In the genomic region with DNA sequence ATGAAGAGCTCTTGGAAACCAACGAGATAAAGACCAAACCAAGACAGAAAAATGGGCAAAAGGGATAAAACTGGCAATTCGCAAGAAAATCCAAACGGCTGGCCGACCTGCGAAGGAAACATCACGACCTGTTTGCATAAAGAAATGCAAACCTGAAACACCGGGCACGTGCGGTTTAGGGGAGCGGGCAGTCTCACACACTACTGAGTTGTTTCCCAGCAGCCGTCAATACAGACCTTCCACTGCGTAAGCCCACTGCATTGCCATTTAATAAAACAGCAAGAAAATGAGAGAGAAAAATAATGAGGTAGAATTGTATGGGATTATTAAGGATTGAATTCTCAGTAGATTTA, we compare ENCODE assay signal across 32 cellular contexts. TPM values are rescaled to one million over a fixed set of nuclear protein-coding genes. Genes with fewer than 3 reads are reported as not detected.
DNase-seq lines count a peak whose midpoint lies in the region; ATAC-seq and TF ChIP-seq lines count a peak whose summit lies in the region.
"Had no signal": no experiment of that assay in that cellular context is flagged by ENCODE, and none has a peak within 500 bp of the region (broad histone marks: within the 10 kb centered on the region; RNA-seq: fewer than 3 reads in every experiment).

No MANE protein-coding gene starts in this region.

- H3K4me3 ChIP-seq in left ventricle myocardium inferior (peak overlapping the region; percentile 71), endocrine pancreas (ENCODE audit: control insufficient read depth, insufficient read depth, low read length) (peak overlapping the region; percentile 74), thoracic aorta (peak overlapping the region; percentile 73)
- H3K4me3 ChIP-seq: body of pancreas, GM23338, hepatocyte, SK-N-MC had no signal

- intact Hi-C loops in left ventricle myocardium inferior (cut with micrococcal nuclease) = no loop called here
- intact Hi-C loops in cardiac septum (cut with DNase I) = no loop called here

- TF ChIP-seq CTCF in left ventricle myocardium inferior (IDR thresholded peaks at IDR 0.05; ENCODE audit: borderline replicate concordance) = no peak
- no peak for TF ChIP-seq CTCF in thoracic aorta (IDR thresholded peaks at IDR 0.05)
- TF ChIP-seq CTCF in omental fat pad (IDR thresholded peaks at IDR 0.05) = no peak

- no peak overlapping the region for H3K9ac ChIP-seq in endocrine pancreas (ENCODE audit: control insufficient read depth, insufficient read depth, low read length)

- ATAC-seq in thoracic aorta (ENCODE audit: insufficient number of reproducible peaks, low FRiP score, low read depth) = no peak
- no peak for ATAC-seq in HG02759 (IDR thresholded peaks at IDR 0.05; ENCODE audit: unreplicated experiment)
- no peak for ATAC-seq in omental fat pad (ENCODE audit: low FRiP score)
- ATAC-seq: body of pancreas; gastrocnemius medialis; GM23338; lower lobe of right lung; naive thymus-derived CD8-positive, alpha-beta T cell; stimulated activated memory B cell treated with anti-CD40 and anti-IgM and Interleukin-4, amounts not matched to agents 10 μg/mL and 1 μg/mL and 100 μg/mL, for 72 hours had no signal

- H3K36me3 ChIP-seq in left ventricle myocardium inferior (no peaks in the 10 kb centered on the region), endocrine pancreas (ENCODE audit: control insufficient read depth, insufficient read depth, low read length) (no peaks in the 10 kb centered on the region), thoracic aorta (no peaks in the 10 kb centered on the region)
- H3K36me3 ChIP-seq: adrenal gland, gastrocnemius medialis, lower lobe of right lung, suprapubic skin had no signal

- H3K4me1 ChIP-seq in left ventricle myocardium inferior (peaks cover 8% of the 10 kb centered on the region), endocrine pancreas (ENCODE audit: control insufficient read depth, insufficient read depth, low read length) (no peaks in the 10 kb centered on the region), thoracic aorta (ENCODE audit: control insufficient read depth in 1 of 2, low read depth in 2 of 2) (peaks cover 0 to 6% of the 10 kb centered on the region in 2 donors)
- H3K4me1 ChIP-seq: gastrocnemius medialis, lower lobe of right lung had no signal

- H3K27me3 ChIP-seq in left ventricle myocardium inferior (ENCODE audit: low read depth) = no peaks in the 10 kb centered on the region
- H3K27me3 ChIP-seq in endocrine pancreas (ENCODE audit: control insufficient read depth, insufficient read depth, low read length) = no peaks in the 10 kb centered on the region
- no peaks in the 10 kb centered on the region for H3K27me3 ChIP-seq in thoracic aorta (replicated peaks; ENCODE audit: insufficient read depth)
- H3K27me3 ChIP-seq: adrenal gland, body of pancreas, gastrocnemius medialis, hepatocyte, suprapubic skin had no signal

- H3K27ac ChIP-seq in left ventricle myocardium inferior (replicated peaks) (no peak overlapping the region), thoracic aorta (no peak overlapping the region)
- H3K27ac ChIP-seq: 22Rv1, body of pancreas, C4-2B, gastrocnemius medialis, hepatocyte, lower lobe of right lung, SK-N-MC, suprapubic skin had no signal

- DNase-seq in DMS 273 (lab: John Stamatoyannopoulos, UW; ENCODE audit: unreplicated experiment) = peak; percentile 60
- no peak for DNase-seq in DMS 273 treated with DMSO at 0.1 percent for 48 hours (lab: John Stamatoyannopoulos, UW)
- no peak for DNase-seq in left ventricle myocardium inferior
- no peak for DNase-seq in cardiac septum (ENCODE audit: low spot score)
- no peak for DNase-seq in thoracic aorta (ENCODE audit: low spot score)
- DNase-seq in omental fat pad (ENCODE audit: low spot score) = no peak
- DNase-seq: activated naive CD4-positive, alpha-beta T cell; COR-L47; DMS79 treated with DMSO at 0.1 percent for 48 hours; gastrocnemius medialis; GF-D8; kidney glomerular epithelial cell; lower lobe of right lung; naive thymus-derived CD8-positive, alpha-beta T cell; NCI-H1048; NCI-H510A; OCI-M1 had no signal

- no peaks in the 10 kb centered on the region for H3K9me3 ChIP-seq in left ventricle myocardium inferior (replicated peaks)
- no peaks in the 10 kb centered on the region for H3K9me3 ChIP-seq in endocrine pancreas (ENCODE audit: control insufficient read depth, low read length)
- H3K9me3 ChIP-seq in thoracic aorta = no peaks in the 10 kb centered on the region
- H3K9me3 ChIP-seq: adrenal gland, body of pancreas, gastrocnemius medialis, suprapubic skin had no signal

RNA-seq across cellular contexts. Expression of gene PEG3, which starts 0.6 kb away (rescaled TPM):
- total RNA-seq in left ventricle myocardium inferior (10.0 TPM), cardiac septum (7.2 TPM), thoracic aorta (10 to 100 TPM in 1 of 2 donors, 1 to 10 TPM in 1; 9.9 to 11.6 TPM), omental fat pad (1 to 10 TPM; 6.5 to 8.8 (median 7.3) TPM)
- total RNA-seq: chondrocyte; GM23338; hepatocyte; T-helper 2 cell treated with Interferon-gamma antibody and Interleukin-4, amounts not matched to agents 100 ng/mL and 5 ng/mL, for 36 hours had no signal

RNA-seq across cellular contexts. Expression of gene ZIM2, which starts 0.6 kb away (rescaled TPM):
- total RNA-seq in left ventricle myocardium inferior (0.19 TPM), cardiac septum (not detected), thoracic aorta (1 to 10 TPM in 1 of 2 donors, not detected in 1; 1.4 TPM), omental fat pad (under 1 TPM in 2 of 4 donors, not detected in 2; 0.36 to 0.88 TPM)
- total RNA-seq: chondrocyte; fibroblast of lung; GM23338; hepatocyte; lower lobe of right lung; mononuclear cell; naive thymus-derived CD8-positive, alpha-beta T cell; T-helper 2 cell treated with Interferon-gamma antibody and Interleukin-4, amounts not matched to agents 100 ng/mL and 5 ng/mL, for 36 hours had no signal
